23 cellular contexts compared by ENCODE assay signal in the genomic region with DNA sequence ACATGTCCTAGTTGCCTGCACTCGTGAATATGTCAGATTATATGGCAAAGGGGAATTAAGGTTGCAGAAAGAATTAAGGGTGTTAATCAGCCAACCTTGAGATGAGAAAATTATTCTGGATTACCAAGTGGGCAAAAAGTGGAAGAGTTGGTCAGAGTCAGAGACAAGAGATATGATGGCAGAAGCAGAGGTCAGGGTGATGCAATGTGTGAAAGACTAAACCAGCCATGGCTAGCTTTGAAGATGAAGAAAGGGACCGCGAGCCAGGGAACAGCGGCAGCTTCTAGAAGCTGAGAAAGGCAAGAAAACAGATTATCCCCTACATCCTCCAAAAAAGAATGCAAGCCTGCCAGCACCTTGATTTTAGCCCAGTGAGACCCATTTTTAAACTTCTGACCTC.
DNase-seq lines count a peak whose midpoint lies in the region; ATAC-seq, FAIRE-seq and TF ChIP-seq lines count a peak whose summit lies in the region.
"Had no signal": no experiment of that assay in that cellular context is flagged by ENCODE, and none has a peak within 500 bp of the region (broad histone marks: within the 10 kb centered on the region; RNA-seq: fewer than 3 reads in every experiment).

No MANE protein-coding gene starts in this region.

- no peak for TF ChIP-seq RAD21 in K562 (CRISPR knock-in tag; conservative IDR thresholded peaks at IDR 0.05 in 1 of 2, IDR thresholded peaks at IDR 0.05 in 1 of 2)

- intact Hi-C loops in K562 (cut with micrococcal nuclease): no loop called here
- intact Hi-C loops in activated T-helper 1 cell treated with anti-CD3 and anti-CD28 coated beads, Interleukin-12 subunit alpha, Interleukin-12 subunit beta, Interleukin-2, Interleukin-4 antibody, amounts not matched to agents 30 ng/mL and 10 ng/mL and 1 ng/mL, durations not matched to agents 14 hours and 24 hours and 36 hours (cut with micrococcal nuclease): no loop called here

- BruUV-seq in K562 (replicated peaks; lab: Mats Ljungman, UMichigan): no TSS peak

- no peak for TF ChIP-seq EP300 in K562 (IDR thresholded peaks at IDR 0.05; ENCODE audit: low read length)

- H3K79me2 ChIP-seq in KMS-11 (ENCODE audit: insufficient read depth, low read depth) (no peaks in the 10 kb centered on the region), K562 (ENCODE audit: control insufficient read depth, insufficient read depth, low read length) (no peaks in the 10 kb centered on the region)

- H3K4me2 ChIP-seq in KMS-11 (peak overlapping the region; percentile 33; the same call in 1 of the 2 replicates), K562 (ENCODE audit: insufficient read depth, low read length) (no peak overlapping the region)
- H3K4me2 ChIP-seq: BLaER1 had no signal

- no peaks in the 10 kb centered on the region for H4K20me1 ChIP-seq in KMS-11 (ENCODE audit: insufficient read depth)
- no peaks in the 10 kb centered on the region for H4K20me1 ChIP-seq in K562 (replicated peaks; ENCODE audit: control insufficient read depth, insufficient read depth, low read length)
- H4K20me1 ChIP-seq: BLaER1 had no signal

- no peak overlapping the region for H3K4me3 Mint-ChIP-seq in activated T-helper 1 cell treated with anti-CD3 and anti-CD28 coated beads, Interleukin-12 subunit alpha, Interleukin-12 subunit beta, Interleukin-2, Interleukin-4 antibody, amounts not matched to agents 30 ng/mL and 10 ng/mL and 1 ng/mL, durations not matched to agents 14 hours and 24 hours and 36 hours
- H3K4me3 Mint-ChIP-seq: CD14-positive monocyte; CD4-positive, alpha-beta memory T cell; CD4-positive, CD25-positive, alpha-beta regulatory T cell; CD8-positive, alpha-beta memory T cell had no signal

- peaks cover 8% of the 10 kb centered on the region for H3K27me3 Mint-ChIP-seq in activated T-helper 1 cell treated with anti-CD3 and anti-CD28 coated beads, Interleukin-12 subunit alpha, Interleukin-12 subunit beta, Interleukin-2, Interleukin-4 antibody, amounts not matched to agents 30 ng/mL and 10 ng/mL and 1 ng/mL, durations not matched to agents 14 hours and 24 hours and 36 hours (ENCODE audit: insufficient read depth)

- no peak for FAIRE-seq in K562 (lab: Jason Lieb, UNC)
- FAIRE-seq: A204.1, D721Med, G401.6, GM12891, GM19239 had no signal

- H3K9me1 ChIP-seq in K562 (ENCODE audit: control insufficient read depth, insufficient read depth, low read length): no peaks in the 10 kb centered on the region

- POLR2A ChIA-PET in K562 (lab: Yijun Ruan, JAX): no interaction called here

- H2AFZ ChIP-seq in KMS-11 (ENCODE audit: low read depth): no peak overlapping the region
- no peak overlapping the region for H2AFZ ChIP-seq in K562 (ENCODE audit: low read depth, low read length)

- no peak overlapping the region for H3K4me3 ChIP-seq in KMS-11 (IDR thresholded peaks at IDR 0.05; ENCODE audit: insufficient read depth, low read depth, low read length)
- H3K4me3 ChIP-seq in K562: no peak overlapping the region
- H3K4me3 ChIP-seq: BLaER1 had no signal

- 0% methylated on average over 4 of the region's 4 CpGs for WGBS in K562 (ENCODE audit: insufficient coverage, low coverage, missing lambda C conversion rate)

- TF ChIP-seq CTCF in KMS-11 (conservative IDR thresholded peaks at IDR 0.05; ENCODE audit: low read depth, low read length): no peak
- TF ChIP-seq CTCF in K562 (IDR thresholded peaks at IDR 0.05 in 2 of 3, conservative IDR thresholded peaks at IDR 0.05 in 1 of 3; ENCODE audit: insufficient read depth in 2 of 3, low read depth in 1 of 3, low read length in 3 of 3): no peak

- DNase-seq in K562 (ENCODE audit: extremely low read depth in 1 of 4, low spot score in 3 of 4): no peak
- DNase-seq in activated T-helper 1 cell treated with anti-CD3 and anti-CD28 coated beads, Interleukin-12 subunit alpha, Interleukin-12 subunit beta, Interleukin-2, Interleukin-4 antibody, amounts not matched to agents 30 ng/mL and 10 ng/mL and 1 ng/mL, durations not matched to agents 14 hours and 24 hours and 36 hours (ENCODE audit: low spot score): no peak
- DNase-seq in activated CD4-positive, alpha-beta T cell treated with anti-CD3 and anti-CD28 coated beads, Interleukin-2, amount 50 U/mL, for 48 hours: no peak
- DNase-seq: 8988T; ACHN; BE2C; C1 segment of cervical spinal cord; Calu3; CD4-positive, alpha-beta memory T cell; CD4-positive, CD25-positive, alpha-beta regulatory T cell; CD8-positive, alpha-beta memory T cell; COR-L47; DMS79 treated with DMSO at 0.1 percent for 48 hours; GF-D8 had no signal

- H3K36me3 Mint-ChIP-seq in activated T-helper 1 cell treated with anti-CD3 and anti-CD28 coated beads, Interleukin-12 subunit alpha, Interleukin-12 subunit beta, Interleukin-2, Interleukin-4 antibody, amounts not matched to agents 30 ng/mL and 10 ng/mL and 1 ng/mL, durations not matched to agents 14 hours and 24 hours and 36 hours (ENCODE audit: low read depth): no peaks in the 10 kb centered on the region
- H3K36me3 Mint-ChIP-seq: CD14-positive monocyte; CD4-positive, alpha-beta memory T cell; CD4-positive, CD25-positive, alpha-beta regulatory T cell; CD8-positive, alpha-beta memory T cell had no signal

- ATAC-seq in K562 (no peak), HG02678 (IDR thresholded peaks at IDR 0.05; ENCODE audit: unreplicated experiment) (no peak)

- H3K4me1 Mint-ChIP-seq in activated T-helper 1 cell treated with anti-CD3 and anti-CD28 coated beads, Interleukin-12 subunit alpha, Interleukin-12 subunit beta, Interleukin-2, Interleukin-4 antibody, amounts not matched to agents 30 ng/mL and 10 ng/mL and 1 ng/mL, durations not matched to agents 14 hours and 24 hours and 36 hours (ENCODE audit: low read depth): no peaks in the 10 kb centered on the region
- H3K4me1 Mint-ChIP-seq: CD14-positive monocyte; CD4-positive, alpha-beta memory T cell; CD4-positive, CD25-positive, alpha-beta regulatory T cell; CD8-positive, alpha-beta memory T cell had no signal

- H3K9me3 Mint-ChIP-seq in activated T-helper 1 cell treated with anti-CD3 and anti-CD28 coated beads, Interleukin-12 subunit alpha, Interleukin-12 subunit beta, Interleukin-2, Interleukin-4 antibody, amounts not matched to agents 30 ng/mL and 10 ng/mL and 1 ng/mL, durations not matched to agents 14 hours and 24 hours and 36 hours: no peaks in the 10 kb centered on the region
- H3K9me3 Mint-ChIP-seq: CD14-positive monocyte; CD4-positive, alpha-beta memory T cell; CD4-positive, CD25-positive, alpha-beta regulatory T cell had no signal

- no peak overlapping the region for H3K27ac ChIP-seq in KMS-11
- no peak overlapping the region for H3K27ac ChIP-seq in K562 (ENCODE audit: extremely low read depth, low read depth, low read length)
- H3K27ac ChIP-seq: BLaER1 had no signal

- peaks cover 58% of the 10 kb centered on the region for H3K4me1 ChIP-seq in KMS-11 (ENCODE audit: low read depth, poor library complexity, severe bottlenecking)
- no peaks in the 10 kb centered on the region for H3K4me1 ChIP-seq in K562 (replicated peaks in 1 of 2; ENCODE audit: control insufficient read depth in 2 of 2, insufficient read depth in 2 of 2, low read length in 2 of 2)
- H3K4me1 ChIP-seq: BE2C had no signal

- in situ Hi-C loops in K562 (cut with MboI): no loop called here

- no peaks in the 10 kb centered on the region for H3K27me3 ChIP-seq in KMS-11 (ENCODE audit: insufficient read depth, low read depth)
- no peaks in the 10 kb centered on the region for H3K27me3 ChIP-seq in K562 (ENCODE audit: control insufficient read depth in 2 of 2, insufficient read depth in 2 of 2, low read length in 2 of 2)
- H3K27me3 ChIP-seq: BLaER1 had no signal

- H3K27ac Mint-ChIP-seq in activated T-helper 1 cell treated with anti-CD3 and anti-CD28 coated beads, Interleukin-12 subunit alpha, Interleukin-12 subunit beta, Interleukin-2, Interleukin-4 antibody, amounts not matched to agents 30 ng/mL and 10 ng/mL and 1 ng/mL, durations not matched to agents 14 hours and 24 hours and 36 hours: no peak overlapping the region
- H3K27ac Mint-ChIP-seq: CD14-positive monocyte; CD4-positive, alpha-beta memory T cell; CD4-positive, CD25-positive, alpha-beta regulatory T cell; CD8-positive, alpha-beta memory T cell had no signal

- H3K9me3 ChIP-seq in K562 (replicated peaks; ENCODE audit: control insufficient read depth, insufficient read depth, low read depth, low read length): no peaks in the 10 kb centered on the region
- H3K9me3 ChIP-seq: BE2C, BLaER1 had no signal

- CTCF ChIA-PET in K562 (lab: Yijun Ruan, JAX; ENCODE audit: low intra/inter-chr PET ratio): no interaction called here

- H3K9ac ChIP-seq in KMS-11 (no peak overlapping the region), K562 (ENCODE audit: insufficient read depth in 1 of 2, low read depth in 2 of 2, low read length in 2 of 2) (no peak overlapping the region)
- H3K9ac ChIP-seq: BLaER1 had no signal

- H3K36me3 ChIP-seq in KMS-11 (ENCODE audit: insufficient read depth) (no peaks in the 10 kb centered on the region), K562 (ENCODE audit: control insufficient read depth, insufficient read depth, low read length) (no peaks in the 10 kb centered on the region)
- H3K36me3 ChIP-seq: BE2C, BLaER1 had no signal

- TF ChIP-seq POLR2A in K562 (conservative IDR thresholded peaks at IDR 0.05): no peak

TF ChIP-seq in K562, 482 proteins besides CTCF, POLR2A, EP300 and RAD21 (continues in another document):
- TF ChIP-seq, protein P1, sequence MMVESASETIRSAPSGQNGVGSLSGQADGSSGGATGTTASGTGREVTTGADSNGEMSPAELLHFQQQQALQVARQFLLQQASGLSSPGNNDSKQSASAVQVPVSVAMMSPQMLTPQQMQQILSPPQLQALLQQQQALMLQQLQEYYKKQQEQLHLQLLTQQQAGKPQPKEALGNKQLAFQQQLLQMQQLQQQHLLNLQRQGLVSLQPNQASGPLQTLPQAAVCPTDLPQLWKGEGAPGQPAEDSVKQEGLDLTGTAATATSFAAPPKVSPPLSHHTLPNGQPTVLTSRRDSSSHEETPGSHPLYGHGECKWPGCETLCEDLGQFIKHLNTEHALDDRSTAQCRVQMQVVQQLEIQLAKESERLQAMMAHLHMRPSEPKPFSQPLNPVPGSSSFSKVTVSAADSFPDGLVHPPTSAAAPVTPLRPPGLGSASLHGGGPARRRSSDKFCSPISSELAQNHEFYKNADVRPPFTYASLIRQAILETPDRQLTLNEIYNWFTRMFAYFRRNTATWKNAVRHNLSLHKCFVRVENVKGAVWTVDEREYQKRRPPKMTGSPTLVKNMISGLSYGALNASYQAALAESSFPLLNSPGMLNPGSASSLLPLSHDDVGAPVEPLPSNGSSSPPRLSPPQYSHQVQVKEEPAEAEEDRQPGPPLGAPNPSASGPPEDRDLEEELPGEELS (CRISPR knock-in tag; IDR thresholded peaks at IDR 0.05; ENCODE audit: borderline replicate concordance): no peak
- no peak for TF ChIP-seq CEBPG (CRISPR knock-in tag; IDR thresholded peaks at IDR 0.05)
- TF ChIP-seq CEBPG (tag; conservative IDR thresholded peaks at IDR 0.05 in 1 of 2, IDR thresholded peaks at IDR 0.05 in 1 of 2): peak; percentile 15 to 67; a peak in 1 of 4 replicates
